In the genomic region with DNA sequence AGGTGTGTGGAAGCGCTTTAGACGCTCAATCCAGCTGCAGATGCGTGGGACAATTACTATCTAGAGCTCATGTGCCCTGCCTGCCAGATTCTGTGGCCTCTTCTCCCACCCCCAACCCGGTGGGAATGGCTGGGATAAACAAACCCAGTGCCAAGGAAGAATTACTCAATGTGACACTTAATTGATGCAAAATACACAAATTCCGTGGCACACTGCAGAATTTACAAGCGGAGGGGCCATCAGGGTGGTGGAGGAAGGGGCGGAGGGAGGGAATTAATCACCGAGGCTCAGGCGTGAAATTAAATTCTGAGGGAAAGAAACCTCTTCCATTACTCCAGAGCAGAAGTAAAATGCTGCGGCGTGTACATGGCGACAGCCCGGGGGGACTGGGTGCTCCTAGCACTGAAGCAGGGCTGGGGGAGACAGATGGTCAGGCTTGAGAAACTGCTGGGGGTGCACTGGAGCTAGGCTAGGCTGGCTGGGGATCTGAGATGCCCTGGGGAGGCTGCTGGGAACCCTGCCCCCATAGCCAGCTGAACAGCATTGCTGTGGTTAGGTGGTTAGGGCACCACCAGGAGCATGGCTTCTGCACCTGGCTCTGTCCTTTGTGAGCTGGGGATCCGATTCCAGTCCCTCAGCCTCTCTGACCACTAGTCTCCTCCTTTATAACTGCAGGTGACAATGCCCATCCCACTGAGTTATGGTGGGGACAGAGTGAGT, we compare ENCODE assay signal across 18 cellular contexts.
DNase-seq lines count a peak whose midpoint lies in the region; ATAC-seq and TF ChIP-seq lines count a peak whose summit lies in the region.
"Had no signal": no experiment of that assay in that cellular context is flagged by ENCODE, and none has a peak within 500 bp of the region (broad histone marks: within the 10 kb centered on the region; RNA-seq: fewer than 3 reads in every experiment).

No MANE protein-coding gene starts in this region.

- no peak overlapping the region for H3K27ac Mint-ChIP-seq in endothelial cell (ENCODE audit: unreplicated experiment)
- H3K27ac Mint-ChIP-seq: B cell; naive B cell; stimulated activated naive B cell treated with anti-CD40 and anti-IgM and Interleukin-4, amounts not matched to agents 10 μg/mL and 1 μg/mL and 100 μg/mL, for 72 hours had no signal

- no peaks in the 10 kb centered on the region for H3K27me3 ChIP-seq in KMS-11 (ENCODE audit: insufficient read depth, low read depth)
- H3K27me3 ChIP-seq: MG63 had no signal

- H3K4me1 Mint-ChIP-seq in endothelial cell (ENCODE audit: unreplicated experiment): peaks cover 7% of the 10 kb centered on the region
- H3K4me1 Mint-ChIP-seq: B cell had no signal

- no peaks in the 10 kb centered on the region for H3K79me2 ChIP-seq in KMS-11 (ENCODE audit: insufficient read depth, low read depth)

- H3K4me3 ChIP-seq in KMS-11 (IDR thresholded peaks at IDR 0.05; ENCODE audit: insufficient read depth, low read depth, low read length) (no peak overlapping the region), foreskin fibroblast (ENCODE audit: low read depth in 1 of 2, low read length in 2 of 2) (no peak overlapping the region)
- H3K4me3 ChIP-seq: heart right ventricle, MG63 had no signal

- H3K9ac ChIP-seq in KMS-11: peak overlapping the region; percentile 32; the same call in 1 of the 2 replicates

- H3K4me2 ChIP-seq in KMS-11: peak overlapping the region; percentile 63

- no peaks in the 10 kb centered on the region for H4K20me1 ChIP-seq in KMS-11 (ENCODE audit: insufficient read depth)

- no peaks in the 10 kb centered on the region for H3K36me3 Mint-ChIP-seq in endothelial cell (ENCODE audit: low read depth, unreplicated experiment)

- no peaks in the 10 kb centered on the region for H3K9me3 Mint-ChIP-seq in endothelial cell (ENCODE audit: unreplicated experiment)
- H3K9me3 Mint-ChIP-seq: naive B cell; stimulated activated naive B cell treated with anti-CD40 and anti-IgM and Interleukin-4, amounts not matched to agents 10 μg/mL and 1 μg/mL and 100 μg/mL, for 72 hours had no signal

- peak overlapping the region; percentile 54 for H2AFZ ChIP-seq in KMS-11 (ENCODE audit: low read depth)

- peak overlapping the region; percentile 80 for H3K27ac ChIP-seq in KMS-11
- H3K27ac ChIP-seq: heart right ventricle had no signal

- peaks cover 45% of the 10 kb centered on the region for H3K4me1 ChIP-seq in KMS-11 (ENCODE audit: low read depth, poor library complexity, severe bottlenecking)
- H3K4me1 ChIP-seq: heart right ventricle had no signal

- no peak for ATAC-seq in GM21360 (IDR thresholded peaks at IDR 0.05; ENCODE audit: unreplicated experiment)
- ATAC-seq: heart right ventricle; right cardiac atrium; stimulated activated naive B cell treated with anti-CD40 and anti-IgM and Interleukin-4, amounts not matched to agents 10 μg/mL and 1 μg/mL and 100 μg/mL, for 72 hours had no signal

- TF ChIP-seq CTCF in KMS-11 (conservative IDR thresholded peaks at IDR 0.05; ENCODE audit: low read depth, low read length): no peak
- TF ChIP-seq CTCF in foreskin fibroblast (IDR thresholded peaks at IDR 0.05; ENCODE audit: low read depth, low read length): no peak
- no peak for TF ChIP-seq CTCF in endothelial cell (IDR thresholded peaks at IDR 0.05; ENCODE audit: unreplicated experiment)

- DNase-seq in D341Med (ENCODE audit: low spot score): peak; percentile 80
- peak; percentile 87 to 96 for DNase-seq in NCI-H526 (lab: John Stamatoyannopoulos, UW)
- DNase-seq in left kidney (ENCODE audit: low read depth, low spot score): peak; percentile 92
- DNase-seq in SW 1271 (lab: John Stamatoyannopoulos, UW): no peak
- no peak for DNase-seq in foreskin fibroblast
- no peak for DNase-seq in endothelial cell (ENCODE audit: low spot score)
- DNase-seq: activated CD4-positive, CD25-positive, alpha-beta regulatory T cell treated with anti-CD3 and anti-CD28 coated beads, Interleukin-2, amount 50 U/mL, for 72 hours; activated T-cell treated with anti-CD3 and anti-CD28 coated beads, Interleukin-2, amount 50 U/mL, for 48 hours; erythroblast; GF-D8; heart right ventricle; MG63; naive B cell; right cardiac atrium; stimulated activated naive B cell treated with anti-CD40 and anti-IgM and Interleukin-4, amounts not matched to agents 10 μg/mL and 1 μg/mL and 100 μg/mL, for 72 hours had no signal

- H3K36me3 ChIP-seq in KMS-11 (ENCODE audit: insufficient read depth): no peaks in the 10 kb centered on the region
- H3K36me3 ChIP-seq: MG63 had no signal

- H3K4me3 Mint-ChIP-seq in endothelial cell (ENCODE audit: unreplicated experiment): no peak overlapping the region
- H3K4me3 Mint-ChIP-seq: B cell; naive B cell; stimulated activated naive B cell treated with anti-CD40 and anti-IgM and Interleukin-4, amounts not matched to agents 10 μg/mL and 1 μg/mL and 100 μg/mL, for 72 hours had no signal

- H3K27me3 Mint-ChIP-seq in endothelial cell (ENCODE audit: unreplicated experiment): peaks cover 1% of the 10 kb centered on the region

Comparison
In these comparisons a context has a peak if more than half of its experiments do, and no peak if none do; other contexts are left out.
1. DNase-seq: peak in D341Med (single experiment), NCI-H526 (2 of 2) and left kidney (single experiment); none in SW 1271 (0 of 2), foreskin fibroblast (0 of 2) and endothelial cell (single experiment).